ENCODE assay signal across 8 cellular contexts in genomic region chr6:291697-292505, GRCh38. TPM values are rescaled to one million over a fixed set of nuclear protein-coding genes. Genes with fewer than 3 reads are reported as not detected.
DNase-seq lines count a peak whose midpoint lies in the region; ATAC-seq and TF ChIP-seq lines count a peak whose summit lies in the region.

DUSP22 (plus strand) TSS chr6:292487; CDS start chr6:292540, 53 bp downstream.

- no peaks in the 10 kb centered on the region for H3K36me3 ChIP-seq in iPS-20b (ENCODE audit: insufficient read depth, low read depth, low read length)

- H3K9me3 ChIP-seq in iPS-20b (ENCODE audit: insufficient read depth, low read depth, low read length) = no peaks in the 10 kb centered on the region

- H3K4me1 Mint-ChIP-seq in brain = peaks cover 23% of the 10 kb centered on the region

- H3K4me1 ChIP-seq in iPS-20b (ENCODE audit: insufficient read depth, low read length) = peaks cover 10% of the 10 kb centered on the region; the same call in 1 of the 2 replicates

- DNase-seq in SW480 (ENCODE audit: low spot score) (peak; percentile 84), smooth muscle cell of the brain vasculature (ENCODE audit: low read depth, low spot score) (peak; percentile 52), COLO668 (lab: John Stamatoyannopoulos, UW; ENCODE audit: unreplicated experiment) (no peak), NCI-H1092 (lab: John Stamatoyannopoulos, UW) (no peak)

- H3K36me3 Mint-ChIP-seq in brain = no peaks in the 10 kb centered on the region

- TF ChIP-seq CTCF in brain (conservative IDR thresholded peaks at IDR 0.05) = no peak

- peaks cover 25% of the 10 kb centered on the region for H3K27me3 ChIP-seq in iPS-20b (ENCODE audit: insufficient read depth, low read length)

- H3K4me3 Mint-ChIP-seq in brain = peak within 1 kb of the TSS; percentile 91 to 99 (median 94)

- H3K27me3 Mint-ChIP-seq in brain = peaks cover 17% of the 10 kb centered on the region

- H3K27ac Mint-ChIP-seq in brain = peak within 1 kb of the TSS; percentile 82 to 96 (median 92)

- ATAC-seq in GM18520 (IDR thresholded peaks at IDR 0.05; ENCODE audit: unreplicated experiment) (peak; percentile 29), HG03039 (IDR thresholded peaks at IDR 0.05; ENCODE audit: unreplicated experiment) (peak; percentile 46)

- H3K9me3 Mint-ChIP-seq in brain = peaks cover 0 to 48% (median 8%) of the 10 kb centered on the region in 5 experiments

- H3K4me3 ChIP-seq in iPS-20b (ENCODE audit: low read length) = peak within 1 kb of the TSS; percentile 84

- no peak within 1 kb of the TSS for H3K27ac ChIP-seq in iPS-20b (ENCODE audit: low read length)

- H3K9ac ChIP-seq in iPS-20b (ENCODE audit: low read depth, low read length) = peak within 1 kb of the TSS; percentile 75; the same call in 1 of the 2 replicates

RNA-seq across cellular contexts. Expression of gene DUSP22, which starts in this region (rescaled TPM):
- polyA plus RNA-seq in brain (ENCODE audit: insufficient read depth, low read depth, low replicate concordance) = 68.7 TPM

Comparison
In these comparisons a context has a peak if more than half of its experiments do, and no peak if none do; other contexts are left out.
1. DNase-seq: peak in SW480 (single experiment) and smooth muscle cell of the brain vasculature (single experiment); none in COLO668 (single experiment) and NCI-H1092 (single experiment).